In the genomic region with DNA sequence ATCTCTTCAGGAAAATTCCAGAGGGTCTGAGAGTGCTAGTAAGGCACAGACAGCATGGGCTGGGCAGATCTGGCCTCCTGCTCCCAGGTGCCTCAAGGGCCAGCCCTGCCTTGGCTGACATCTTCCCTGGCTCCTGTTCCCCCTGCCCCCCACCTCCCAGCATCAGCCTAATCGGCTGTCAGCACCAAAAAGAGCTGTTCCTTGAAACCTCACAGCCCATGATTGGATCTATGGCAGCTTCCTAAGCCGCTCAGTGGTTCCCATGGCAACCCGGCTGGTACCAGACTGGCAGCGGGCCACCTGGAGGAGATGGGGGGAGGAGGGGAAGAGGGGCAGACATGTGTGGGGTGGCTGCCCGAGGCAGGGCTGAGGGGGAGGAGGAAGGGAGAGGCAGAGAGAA, we compare ENCODE assay signal across 20 cellular contexts.
DNase-seq lines count a peak whose midpoint lies in the region; ATAC-seq, FAIRE-seq and TF ChIP-seq lines count a peak whose summit lies in the region.
"Had no signal": no experiment of that assay in that cellular context is flagged by ENCODE, and none has a peak within 500 bp of the region (broad histone marks: within the 10 kb centered on the region; RNA-seq: fewer than 3 reads in every experiment).

No MANE protein-coding gene starts in this region.

- H3K4me1 ChIP-seq in stomach, result no peaks in the 10 kb centered on the region
- H3K4me1 ChIP-seq: adrenal gland, BLaER1, tibial artery had no signal

- CTCF ChIA-PET in WTC11 (lab: Charles Lee), result interaction anchor here (1.8 kb wide), 1 partner anchor 44 kb away, joined by 6 read pairs; no protein-coding TSS in a partner anchor

- H3K36me3 Mint-ChIP-seq in WTC11, result no peaks in the 10 kb centered on the region
- H3K36me3 Mint-ChIP-seq: naive B cell had no signal

- H3K27ac ChIP-seq in stomach, result no peak overlapping the region
- H3K27ac ChIP-seq: adrenal gland, BLaER1, SJSA1, tibial artery had no signal

- no peak for FAIRE-seq in D721Med (lab: Jason Lieb, UNC)

- H3K27me3 Mint-ChIP-seq in WTC11 (ENCODE audit: low read depth), result peaks cover 53% of the 10 kb centered on the region

- no peaks in the 10 kb centered on the region for H3K9me3 Mint-ChIP-seq in WTC11

- intact Hi-C loops in stomach (cut with DNase I; ENCODE audit: low total_unique reads), result no loop called here

- no peaks in the 10 kb centered on the region for H3K9me3 ChIP-seq in stomach
- H3K9me3 ChIP-seq: adrenal gland, BLaER1, SJSA1, tibial artery had no signal

- POLR2A ChIA-PET in WTC11 (lab: Charles Lee), result interaction anchor here (0.7 kb wide), 1 partner anchor 140 kb away, joined by 3 read pairs; no protein-coding TSS in a partner anchor

- TF ChIP-seq EP300 in stomach (IDR thresholded peaks at IDR 0.05), result no peak

- no peak overlapping the region for H3K4me3 ChIP-seq in stomach
- H3K4me3 ChIP-seq: adrenal gland, BLaER1, SJSA1, tibial artery had no signal

- TF ChIP-seq CTCF in D721Med (IDR thresholded peaks at IDR 0.05; ENCODE audit: insufficient read depth, missing control alignments), result no peak
- TF ChIP-seq CTCF in WTC11 (IDR thresholded peaks at IDR 0.05), result no peak
- no peak for TF ChIP-seq CTCF in stomach (IDR thresholded peaks at IDR 0.05)

- DNase-seq in D721Med (ENCODE audit: insufficient read length, low spot score) (peak; percentile 54), NCI-H1105 (lab: John Stamatoyannopoulos, UW) (peak; percentile 92), WTC11 (ENCODE audit: low spot score) (peak; percentile 28), middle frontal gyrus (ENCODE audit: extremely low spot score, low spot score) (peak; percentile 49), Kasumi-1 (lab: John Stamatoyannopoulos, UW) (no peak), stomach (no peak)
- DNase-seq: activated CD4-positive, alpha-beta T cell treated with anti-CD3 and anti-CD28 coated beads, Interleukin-2, amount 50 U/mL, for 1 hour; activated T-cell treated with anti-CD3 and anti-CD28 coated beads, Interleukin-2, amount 50 U/mL, for 48 hours; DMS79 treated with DMSO at 0.1 percent for 48 hours; foreskin melanocyte; naive B cell; NCI-H2081; stimulated activated CD4-positive, alpha-beta T cell treated with anti-CD3 and anti-CD28 coated beads, Interleukin-1b, Interleukin-23, amount 100 ng/mL, for 48 hours; T1000 had no signal

- TF ChIP-seq POLR2A in stomach (IDR thresholded peaks at IDR 0.05), result no peak

- peak; percentile 12; the same call in 1 of the 2 replicates for ATAC-seq in WTC11
- ATAC-seq in HG03457 (IDR thresholded peaks at IDR 0.05; ENCODE audit: unreplicated experiment), result no peak
- ATAC-seq in HG03460 (IDR thresholded peaks at IDR 0.05; ENCODE audit: unreplicated experiment), result no peak

- H3K4me1 Mint-ChIP-seq in WTC11, result peaks cover 19% of the 10 kb centered on the region
- H3K4me1 Mint-ChIP-seq: naive B cell had no signal

- H3K27ac Mint-ChIP-seq in WTC11, result no peak overlapping the region

- no peaks in the 10 kb centered on the region for H3K36me3 ChIP-seq in stomach
- H3K36me3 ChIP-seq: adrenal gland, BLaER1, SJSA1, tibial artery had no signal

- WGBS in stomach, 5 donors, result 0 to 22% (median 13%) methylated on average over 4 to 5 of the region's 5 CpGs

- no peak overlapping the region for H3K4me3 Mint-ChIP-seq in WTC11

- peaks cover 0 to 91% (median 43%) of the 10 kb centered on the region in 3 donors for H3K27me3 ChIP-seq in stomach
- H3K27me3 ChIP-seq: adrenal gland, SJSA1 had no signal

TF ChIP-seq in WTC11, 78 proteins besides CTCF, POLR2A, EP300 and RAD21:
- TF ChIP-seq, protein P1, sequence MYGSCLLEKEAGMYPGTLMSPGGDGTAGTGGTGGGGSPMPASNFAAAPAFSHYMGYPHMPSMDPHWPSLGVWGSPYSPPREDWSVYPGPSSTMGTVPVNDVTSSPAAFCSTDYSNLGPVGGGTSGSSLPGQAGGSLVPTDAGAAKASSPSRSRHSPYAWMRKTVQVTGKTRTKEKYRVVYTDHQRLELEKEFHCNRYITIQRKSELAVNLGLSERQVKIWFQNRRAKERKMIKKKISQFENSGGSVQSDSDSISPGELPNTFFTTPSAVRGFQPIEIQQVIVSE (CRISPR knock-in tag; IDR thresholded peaks at IDR 0.05; ENCODE audit: borderline replicate concordance), result no peak
- TF ChIP-seq SMAD3 (CRISPR knock-in tag; IDR thresholded peaks at IDR 0.05; ENCODE audit: borderline replicate concordance) (no peak), MXD4 (CRISPR knock-in tag; IDR thresholded peaks at IDR 0.05; ENCODE audit: borderline replicate concordance) (no peak), ZNF423 (CRISPR knock-in tag; IDR thresholded peaks at IDR 0.05) (no peak), ZNF416 (CRISPR knock-in tag; IDR thresholded peaks at IDR 0.05) (no peak), CREB1 (CRISPR knock-in tag; IDR thresholded peaks at IDR 0.05) (no peak), ETV6 (CRISPR knock-in tag; IDR thresholded peaks at IDR 0.05) (no peak), NFATC4 (CRISPR knock-in tag; IDR thresholded peaks at IDR 0.05) (no peak)
- TF ChIP-seq, protein P2, sequence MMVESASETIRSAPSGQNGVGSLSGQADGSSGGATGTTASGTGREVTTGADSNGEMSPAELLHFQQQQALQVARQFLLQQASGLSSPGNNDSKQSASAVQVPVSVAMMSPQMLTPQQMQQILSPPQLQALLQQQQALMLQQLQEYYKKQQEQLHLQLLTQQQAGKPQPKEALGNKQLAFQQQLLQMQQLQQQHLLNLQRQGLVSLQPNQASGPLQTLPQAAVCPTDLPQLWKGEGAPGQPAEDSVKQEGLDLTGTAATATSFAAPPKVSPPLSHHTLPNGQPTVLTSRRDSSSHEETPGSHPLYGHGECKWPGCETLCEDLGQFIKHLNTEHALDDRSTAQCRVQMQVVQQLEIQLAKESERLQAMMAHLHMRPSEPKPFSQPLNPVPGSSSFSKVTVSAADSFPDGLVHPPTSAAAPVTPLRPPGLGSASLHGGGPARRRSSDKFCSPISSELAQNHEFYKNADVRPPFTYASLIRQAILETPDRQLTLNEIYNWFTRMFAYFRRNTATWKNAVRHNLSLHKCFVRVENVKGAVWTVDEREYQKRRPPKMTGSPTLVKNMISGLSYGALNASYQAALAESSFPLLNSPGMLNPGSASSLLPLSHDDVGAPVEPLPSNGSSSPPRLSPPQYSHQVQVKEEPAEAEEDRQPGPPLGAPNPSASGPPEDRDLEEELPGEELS (CRISPR knock-in tag; IDR thresholded peaks at IDR 0.05), result no peak
- TF ChIP-seq, protein P3, sequence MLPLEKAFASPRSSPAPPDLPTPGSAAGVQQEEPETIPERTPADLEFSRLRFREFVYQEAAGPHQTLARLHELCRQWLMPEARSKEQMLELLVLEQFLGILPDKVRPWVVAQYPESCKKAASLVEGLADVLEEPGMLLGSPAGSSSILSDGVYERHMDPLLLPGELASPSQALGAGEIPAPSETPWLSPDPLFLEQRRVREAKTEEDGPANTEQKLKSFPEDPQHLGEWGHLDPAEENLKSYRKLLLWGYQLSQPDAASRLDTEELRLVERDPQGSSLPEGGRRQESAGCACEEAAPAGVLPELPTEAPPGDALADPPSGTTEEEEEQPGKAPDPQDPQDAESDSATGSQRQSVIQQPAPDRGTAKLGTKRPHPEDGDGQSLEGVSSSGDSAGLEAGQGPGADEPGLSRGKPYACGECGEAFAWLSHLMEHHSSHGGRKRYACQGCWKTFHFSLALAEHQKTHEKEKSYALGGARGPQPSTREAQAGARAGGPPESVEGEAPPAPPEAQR (CRISPR knock-in tag; IDR thresholded peaks at IDR 0.05), result no peak

Comparison
In these comparisons a context has a peak if more than half of its experiments do, and no peak if none do; other contexts are left out.
1. DNase-seq: peak in D721Med (single experiment), NCI-H1105 (single experiment), WTC11 (single experiment) and middle frontal gyrus (single experiment); none in Kasumi-1 (0 of 2) and stomach (single experiment).